ENCODE assay signal across 13 cellular contexts in genomic region chr2:17615728-17616351, GRCh38.
DNase-seq lines count a peak whose midpoint lies in the region; ATAC-seq and TF ChIP-seq lines count a peak whose summit lies in the region.
"Had no signal": no experiment of that assay in that cellular context is flagged by ENCODE, and none has a peak within 500 bp of the region (broad histone marks: within the 10 kb centered on the region; RNA-seq: fewer than 3 reads in every experiment).

No MANE protein-coding gene starts in this region.

- H3K4me1 Mint-ChIP-seq in activated naive CD4-positive, alpha-beta T cell treated with anti-CD3 and anti-CD28 coated beads for 36 hours (ENCODE audit: low read depth) = no peaks in the 10 kb centered on the region

- intact Hi-C loops in esophagus squamous epithelium (cut with DNase I) = no loop called here
- intact Hi-C loops in activated naive CD4-positive, alpha-beta T cell treated with anti-CD3 and anti-CD28 coated beads for 36 hours (cut with micrococcal nuclease) = no loop called here

- no peak overlapping the region for H3K4me3 ChIP-seq in RWPE2 (ENCODE audit: severe bottlenecking)
- H3K4me3 ChIP-seq in esophagus squamous epithelium = no peak overlapping the region
- no peak overlapping the region for H3K4me3 ChIP-seq in skeletal muscle satellite cell (ENCODE audit: low read length)

- TF ChIP-seq CTCF in RWPE2 (IDR thresholded peaks at IDR 0.05; ENCODE audit: poor library complexity, severe bottlenecking) = no peak
- no peak for TF ChIP-seq CTCF in esophagus squamous epithelium (IDR thresholded peaks at IDR 0.05)

- no peaks in the 10 kb centered on the region for H3K27me3 ChIP-seq in RWPE2 (ENCODE audit: insufficient read depth, poor library complexity, severe bottlenecking)
- no peaks in the 10 kb centered on the region for H3K27me3 ChIP-seq in esophagus squamous epithelium
- no peaks in the 10 kb centered on the region for H3K27me3 ChIP-seq in skeletal muscle satellite cell (ENCODE audit: control insufficient read depth, insufficient read depth, low read length)

- 100% methylated on average over 1 of the region's 1 CpG for WGBS in esophagus squamous epithelium, 2 donors

- H3K9me3 ChIP-seq in RWPE2 (ENCODE audit: severe bottlenecking) (no peaks in the 10 kb centered on the region), esophagus squamous epithelium (no peaks in the 10 kb centered on the region), skeletal muscle satellite cell (replicated peaks; ENCODE audit: low read length) (no peaks in the 10 kb centered on the region)

- H3K9ac ChIP-seq in skeletal muscle satellite cell (ENCODE audit: low read depth, low read length) = no peak overlapping the region

- DNase-seq in GM03348 (ENCODE audit: low spot score) (peak; percentile 59), RWPE2 (ENCODE audit: low spot score) (no peak), esophagus squamous epithelium (lab: John Stamatoyannopoulos, UW) (no peak)
- no peak for DNase-seq in activated naive CD4-positive, alpha-beta T cell treated with anti-CD3 and anti-CD28 coated beads for 36 hours
- DNase-seq: anterior cingulate cortex, left ventricle myocardium superior, NCI-H2029 treated with DMSO at 0.1 percent for 48 hours, nephron progenitor cell, small intestine had no signal

- peak overlapping the region; percentile 78 for H3K27ac ChIP-seq in RWPE2 (ENCODE audit: poor library complexity, severe bottlenecking)
- peak overlapping the region; percentile 1 to 46 (median 31) for H3K27ac ChIP-seq in esophagus squamous epithelium

- H3K36me3 ChIP-seq in RWPE2 (ENCODE audit: low read depth) = no peaks in the 10 kb centered on the region
- no peaks in the 10 kb centered on the region for H3K36me3 ChIP-seq in esophagus squamous epithelium
- H3K36me3 ChIP-seq in skeletal muscle satellite cell (ENCODE audit: insufficient read depth, low read length) = no peaks in the 10 kb centered on the region

- TF ChIP-seq POLR2A in esophagus squamous epithelium (IDR thresholded peaks at IDR 0.05) = no peak

- CTCF ChIA-PET in activated naive CD4-positive, alpha-beta T cell treated with anti-CD3 and anti-CD28 coated beads for 36 hours (lab: Charles Lee) = interaction anchor here (1.7 kb wide), 1 partner anchor 55 kb away, joined by 3 read pairs; no protein-coding TSS in a partner anchor

- peak overlapping the region; percentile 11 for H3K4me2 ChIP-seq in skeletal muscle satellite cell (ENCODE audit: low read length)

- no peak overlapping the region for H3K27ac Mint-ChIP-seq in activated naive CD4-positive, alpha-beta T cell treated with anti-CD3 and anti-CD28 coated beads for 36 hours
- H3K27ac Mint-ChIP-seq: nephron progenitor cell had no signal

- no peaks in the 10 kb centered on the region for H3K36me3 Mint-ChIP-seq in activated naive CD4-positive, alpha-beta T cell treated with anti-CD3 and anti-CD28 coated beads for 36 hours (ENCODE audit: low read depth)

- H3K27me3 Mint-ChIP-seq in activated naive CD4-positive, alpha-beta T cell treated with anti-CD3 and anti-CD28 coated beads for 36 hours (ENCODE audit: low read depth) = peaks cover 11% of the 10 kb centered on the region

- H3K4me3 Mint-ChIP-seq in activated naive CD4-positive, alpha-beta T cell treated with anti-CD3 and anti-CD28 coated beads for 36 hours = no peak overlapping the region
- H3K4me3 Mint-ChIP-seq: nephron progenitor cell had no signal

- H3K4me1 ChIP-seq in RWPE2 (ENCODE audit: insufficient read depth, poor library complexity, severe bottlenecking) (peaks cover 23% of the 10 kb centered on the region), esophagus squamous epithelium (peaks cover 0 to 31% (median 17%) of the 10 kb centered on the region in 3 donors), skeletal muscle satellite cell (ENCODE audit: control insufficient read depth, insufficient read depth, low read length) (peaks cover 24% of the 10 kb centered on the region)

- peak; percentile 82 for ATAC-seq in RWPE2 (ENCODE audit: low read depth)
- ATAC-seq in HG03571 (IDR thresholded peaks at IDR 0.05; ENCODE audit: unreplicated experiment) = no peak
- ATAC-seq in GM19397 (IDR thresholded peaks at IDR 0.05; ENCODE audit: unreplicated experiment) = no peak
- ATAC-seq in HG02642 (IDR thresholded peaks at IDR 0.05; ENCODE audit: poor library complexity, unreplicated experiment) = no peak
- ATAC-seq: left ventricle myocardium superior had no signal

- no peaks in the 10 kb centered on the region for H3K9me3 Mint-ChIP-seq in activated naive CD4-positive, alpha-beta T cell treated with anti-CD3 and anti-CD28 coated beads for 36 hours
- H3K9me3 Mint-ChIP-seq: nephron progenitor cell had no signal
